Comparison of ENCODE assay signal across 20 cellular contexts in genomic region chr13:96581741-96582140, GRCh38.
DNase-seq lines count a peak whose midpoint lies in the region; TF ChIP-seq lines count a peak whose summit lies in the region.
"Had no signal": no experiment of that assay in that cellular context is flagged by ENCODE, and none has a peak within 500 bp of the region (broad histone marks: within the 10 kb centered on the region; RNA-seq: fewer than 3 reads in every experiment).

No MANE protein-coding gene starts in this region.

- H3K4me3 ChIP-seq in epithelial cell of esophagus (ENCODE audit: low read length), result no peak overlapping the region
- no peak overlapping the region for H3K4me3 ChIP-seq in SK-N-SH (ENCODE audit: low read depth in 2 of 2, low read length in 1 of 2)
- H3K4me3 ChIP-seq: PC-9, SJCRH30 had no signal

- no peak overlapping the region for H3K4me3 Mint-ChIP-seq in activated CD4-positive, alpha-beta memory T cell treated with anti-CD3 and anti-CD28 coated beads, Interleukin-2, amount 10 ng/mL, durations not matched to agents 7 days and 5 days
- H3K4me3 Mint-ChIP-seq: CD14-positive monocyte had no signal

- H3K36me3 Mint-ChIP-seq in activated CD4-positive, alpha-beta memory T cell treated with anti-CD3 and anti-CD28 coated beads, Interleukin-2, amount 10 ng/mL, durations not matched to agents 7 days and 5 days (ENCODE audit: low read depth), result no peaks in the 10 kb centered on the region
- H3K36me3 Mint-ChIP-seq: CD14-positive monocyte had no signal

- H3K4me1 ChIP-seq in SK-N-SH (ENCODE audit: control insufficient read depth in 1 of 2, insufficient read depth in 2 of 2, low read depth in 1 of 2, low read length in 1 of 2), result no peaks in the 10 kb centered on the region
- H3K4me1 ChIP-seq: SJCRH30 had no signal

- no peaks in the 10 kb centered on the region for H3K36me3 ChIP-seq in SK-N-SH (replicated peaks in 1 of 2; ENCODE audit: control insufficient read depth in 1 of 2, insufficient read depth in 2 of 2, low read length in 1 of 2)
- H3K36me3 ChIP-seq: BE2C, SJCRH30 had no signal

- no peak overlapping the region for H3K27ac Mint-ChIP-seq in activated CD4-positive, alpha-beta memory T cell treated with anti-CD3 and anti-CD28 coated beads, Interleukin-2, amount 10 ng/mL, durations not matched to agents 7 days and 5 days
- H3K27ac Mint-ChIP-seq: CD14-positive monocyte had no signal

- H3K4me1 Mint-ChIP-seq in activated CD4-positive, alpha-beta memory T cell treated with anti-CD3 and anti-CD28 coated beads, Interleukin-2, amount 10 ng/mL, durations not matched to agents 7 days and 5 days, result no peaks in the 10 kb centered on the region
- H3K4me1 Mint-ChIP-seq: CD14-positive monocyte had no signal

- no peak for TF ChIP-seq EP300 in SK-N-SH (IDR thresholded peaks at IDR 0.05; ENCODE audit: borderline replicate concordance in 1 of 2, low read depth in 1 of 2, low read length in 1 of 2)

- H3K27me3 ChIP-seq in SK-N-SH (ENCODE audit: insufficient read depth), result no peaks in the 10 kb centered on the region
- H3K27me3 ChIP-seq: BE2C, SJCRH30 had no signal

- no peak overlapping the region for H3K9ac ChIP-seq in SK-N-SH

- H2AFZ ChIP-seq in SK-N-SH (ENCODE audit: low read depth), result no peak overlapping the region
- H2AFZ ChIP-seq: PC-9 had no signal

- DNase-seq in NCI-H1694 treated with DMSO at 0.1 percent for 48 hours (lab: John Stamatoyannopoulos, UW) (peak; percentile 24), NCI-H1694 (lab: John Stamatoyannopoulos, UW) (no peak), epithelial cell of esophagus (ENCODE audit: low read depth) (peak; percentile 66), middle frontal gyrus (ENCODE audit: extremely low spot score, low spot score) (peak; percentile 12), AML-193 (lab: John Stamatoyannopoulos, UW) (no peak), SK-N-SH (no peak)
- DNase-seq in activated CD4-positive, alpha-beta memory T cell treated with anti-CD3 and anti-CD28 coated beads, Interleukin-2, amount 10 ng/mL, durations not matched to agents 7 days and 5 days, result no peak
- DNase-seq: BE2C, Calu3, Karpas-422, NCI-H1092 treated with DMSO at 0.1 percent for 48 hours, NCI-H1436, NCI-H1930, NCI-H2107, NCI-H2227 treated with DMSO at 0.1 percent for 48 hours, NCI-H526 treated with DMSO at 0.1 percent for 48 hours, PC-9, SJCRH30 had no signal

- H3K27ac ChIP-seq in SK-N-SH (ENCODE audit: low read depth in 2 of 2, low read length in 1 of 2), result no peak overlapping the region
- H3K27ac ChIP-seq: 22Rv1, PC-9, SJCRH30 had no signal

- H3K9me3 ChIP-seq in SK-N-SH, result no peaks in the 10 kb centered on the region
- H3K9me3 ChIP-seq: BE2C, SJCRH30 had no signal

- POLR2A ChIA-PET in activated CD4-positive, alpha-beta memory T cell treated with anti-CD3 and anti-CD28 coated beads, Interleukin-2, amount 10 ng/mL, durations not matched to agents 7 days and 5 days (lab: Charles Lee), result no interaction called here
- POLR2A ChIA-PET in SK-N-SH (lab: Yijun Ruan, JAX), result no interaction called here

- peaks cover 13% of the 10 kb centered on the region for H3K9me3 Mint-ChIP-seq in activated CD4-positive, alpha-beta memory T cell treated with anti-CD3 and anti-CD28 coated beads, Interleukin-2, amount 10 ng/mL, durations not matched to agents 7 days and 5 days

- no peak overlapping the region for H3K4me2 ChIP-seq in SK-N-SH
- H3K4me2 ChIP-seq: PC-9 had no signal

- no peaks in the 10 kb centered on the region for H3F3A ChIP-seq in SK-N-SH (replicated peaks; ENCODE audit: insufficient read depth)

- no peaks in the 10 kb centered on the region for H4K20me1 ChIP-seq in SK-N-SH (ENCODE audit: insufficient read depth)

- no peaks in the 10 kb centered on the region for H3K79me2 ChIP-seq in SK-N-SH (ENCODE audit: insufficient read depth)

- CTCF ChIA-PET in activated CD4-positive, alpha-beta memory T cell treated with anti-CD3 and anti-CD28 coated beads, Interleukin-2, amount 10 ng/mL, durations not matched to agents 7 days and 5 days (lab: Charles Lee), result no interaction called here
- CTCF ChIA-PET in SK-N-SH (lab: Yijun Ruan, JAX), result no interaction called here

- H3K9me2 ChIP-seq in SK-N-SH, result no peaks in the 10 kb centered on the region

- no peak for TF ChIP-seq CTCF in epithelial cell of esophagus (IDR thresholded peaks at IDR 0.05; ENCODE audit: insufficient read depth, low read depth, low read length, missing control alignments)
- no peak for TF ChIP-seq CTCF in SK-N-SH (IDR thresholded peaks at IDR 0.05)

- no peaks in the 10 kb centered on the region for H3K27me3 Mint-ChIP-seq in activated CD4-positive, alpha-beta memory T cell treated with anti-CD3 and anti-CD28 coated beads, Interleukin-2, amount 10 ng/mL, durations not matched to agents 7 days and 5 days

- no peak for TF ChIP-seq RAD21 in SK-N-SH (IDR thresholded peaks at IDR 0.05; ENCODE audit: low read length)

TF ChIP-seq in SK-N-SH, 30 proteins besides CTCF, POLR2A, EP300 and RAD21:
- no peak for TF ChIP-seq GATA2 (CRISPR knock-in tag; IDR thresholded peaks at IDR 0.05)
- TF ChIP-seq JUND (IDR thresholded peaks at IDR 0.05), result no peak
- no peak for TF ChIP-seq RFX5 (IDR thresholded peaks at IDR 0.05; ENCODE audit: low read length)
- no peak for TF ChIP-seq SMC3 (IDR thresholded peaks at IDR 0.05; ENCODE audit: low read depth, low read length)
- no peak for TF ChIP-seq RCOR1 (IDR thresholded peaks at IDR 0.05; ENCODE audit: low read length)
- TF ChIP-seq TEAD4 (IDR thresholded peaks at IDR 0.05; ENCODE audit: borderline replicate concordance, insufficient read depth), result no peak
- no peak for TF ChIP-seq ELF1 (IDR thresholded peaks at IDR 0.05)
- TF ChIP-seq TAF1 (IDR thresholded peaks at IDR 0.05; ENCODE audit: borderline replicate concordance, low read depth, low read length), result no peak
- TF ChIP-seq ZBTB33 (IDR thresholded peaks at IDR 0.05; ENCODE audit: borderline replicate concordance, low read depth), result no peak
- TF ChIP-seq FOXM1 (IDR thresholded peaks at IDR 0.05; ENCODE audit: low read depth), result no peak
- TF ChIP-seq FOSL2 (IDR thresholded peaks at IDR 0.05; ENCODE audit: borderline replicate concordance, low read depth), result no peak
- no peak for TF ChIP-seq NRF1 (IDR thresholded peaks at IDR 0.05; ENCODE audit: low read depth, low read length)

Comparison
In these comparisons a context has a peak if more than half of its experiments do, and no peak if none do; other contexts are left out.
1. DNase-seq: peak in NCI-H1694 treated with DMSO at 0.1 percent for 48 hours (single experiment), epithelial cell of esophagus (single experiment) and middle frontal gyrus (single experiment); none in NCI-H1694 (single experiment), AML-193 (0 of 2), activated CD4-positive, alpha-beta memory T cell treated with anti-CD3 and anti-CD28 coated beads, Interleukin-2, amount 10 ng/mL, durations not matched to agents 7 days and 5 days (single experiment) and SK-N-SH (single experiment).